8 cellular contexts compared by ENCODE assay signal in genomic region chr7:82044497-82045080, GRCh38.
A peak's percentile ranks its signal among the peaks of the same experiment; 100 is the strongest.
DNase-seq lines count a peak whose midpoint lies in the region; ATAC-seq and TF ChIP-seq lines count a peak whose summit lies in the region.

No MANE protein-coding gene starts in this region.

- no peaks in the 10 kb centered on the region for H4K20me1 ChIP-seq in mammary epithelial cell (ENCODE audit: insufficient read depth, low read length)

- H2AFZ ChIP-seq in mammary epithelial cell (ENCODE audit: low read depth, low read length), result no peak overlapping the region

- dilution Hi-C loops in mammary epithelial cell (cut with HindIII; ENCODE audit: low sequenced_read_pairs), result no loop called here

- DNase-seq in AG08395 (ENCODE audit: low spot score) (peak; percentile 29), NCI-H748 (lab: John Stamatoyannopoulos, UW; ENCODE audit: unreplicated experiment) (peak; percentile 68), mammary epithelial cell (peak; percentile 29), lower lobe of right lung (no peak), COLO829 (ENCODE audit: low spot score) (no peak)
- no peak for DNase-seq in stimulated activated naive CD4-positive, alpha-beta T cell treated with Interleukin-2 at 50 U/mL for 16 hours (lab: John Stamatoyannopoulos, UW)

- intact Hi-C loops in mammary epithelial cell (cut with micrococcal nuclease) (loop anchor here (1.0 to 10.0 kb wide), 7 partner anchors 130 to 683 kb away; partner anchors contain the start of gene CACNA2D1), lower lobe of right lung (cut with DNase I) (no loop called here)

- no TSS peak for BruUV-seq in mammary epithelial cell (replicated peaks; lab: Mats Ljungman, UMichigan)

- H3K27me3 ChIP-seq in mammary epithelial cell (ENCODE audit: insufficient read depth, low read length), result no peaks in the 10 kb centered on the region
- H3K27me3 ChIP-seq in lower lobe of right lung (ENCODE audit: low read depth), result no peaks in the 10 kb centered on the region

- H3K9me3 ChIP-seq in mammary epithelial cell (replicated peaks; ENCODE audit: insufficient read depth, low read length) (no peaks in the 10 kb centered on the region), lower lobe of right lung (no peaks in the 10 kb centered on the region)

- H3K36me3 ChIP-seq in mammary epithelial cell (ENCODE audit: insufficient read depth, low read length) (no peaks in the 10 kb centered on the region), lower lobe of right lung (no peaks in the 10 kb centered on the region)

- 0% methylated on average over 2 of the region's 2 CpGs for WGBS in mammary epithelial cell (ENCODE audit: low coverage, missing lambda C conversion rate)

- H3K4me1 ChIP-seq in mammary epithelial cell (ENCODE audit: insufficient read depth, low read length) (peaks cover 4% of the 10 kb centered on the region), lower lobe of right lung (no peaks in the 10 kb centered on the region)

- in situ Hi-C loops in mammary epithelial cell (cut with MboI; ENCODE audit: low sequenced_read_pairs in 2 of 2), result loop anchor here (10.0 to 25.0 kb wide), 4 partner anchors 530 to 693 kb away; no protein-coding TSS in a partner anchor

- TF ChIP-seq CTCF in mammary epithelial cell (conservative IDR thresholded peaks at IDR 0.05 in 1 of 2, IDR thresholded peaks at IDR 0.05 in 1 of 2; ENCODE audit: extremely low read depth in 1 of 2, insufficient read depth in 1 of 2, low read depth in 1 of 2, low read length in 2 of 2), result peak; percentile 48 to 61
- peak; percentile 71 for TF ChIP-seq CTCF in lower lobe of right lung (IDR thresholded peaks at IDR 0.05)

- CTCF ChIA-PET in mammary epithelial cell (lab: Charles Lee; ENCODE audit: low non-redundant PET), result interaction anchor here (0.7 kb wide), 1 partner anchor 561 kb away, joined by 3 read pairs; no protein-coding TSS in a partner anchor

- no peak overlapping the region for H3K4me2 ChIP-seq in mammary epithelial cell (ENCODE audit: insufficient read depth, low read depth, low read length)

- H3K9ac ChIP-seq in mammary epithelial cell (ENCODE audit: insufficient read depth, low read length), result no peak overlapping the region

- no peak overlapping the region for H3K27ac ChIP-seq in mammary epithelial cell (ENCODE audit: insufficient read depth, low read depth, low read length)
- no peak overlapping the region for H3K27ac ChIP-seq in lower lobe of right lung

- ATAC-seq in GM18517 (IDR thresholded peaks at IDR 0.05; ENCODE audit: unreplicated experiment) (peak; percentile 73), HG03469 (IDR thresholded peaks at IDR 0.05; ENCODE audit: unreplicated experiment) (peak; percentile 71), lower lobe of right lung (no peak)

- H3K4me3 ChIP-seq in mammary epithelial cell (replicated peaks in 1 of 3; ENCODE audit: insufficient read depth in 1 of 3, low read depth in 2 of 3, low read length in 3 of 3) (no peak overlapping the region), lower lobe of right lung (no peak overlapping the region)

- H3K79me2 ChIP-seq in mammary epithelial cell (ENCODE audit: insufficient read depth, low read length), result no peaks in the 10 kb centered on the region

Comparison
In these comparisons a context has a peak if more than half of its experiments do, and no peak if none do; other contexts are left out.
1. DNase-seq: peak in AG08395 (single experiment), NCI-H748 (single experiment) and mammary epithelial cell (single experiment); none in lower lobe of right lung (single experiment), COLO829 (single experiment) and stimulated activated naive CD4-positive, alpha-beta T cell treated with Interleukin-2 at 50 U/mL for 16 hours (single experiment).
2. ATAC-seq: peak in GM18517 (single experiment) and HG03469 (single experiment); none in lower lobe of right lung (0 of 2).